In the genomic region with DNA sequence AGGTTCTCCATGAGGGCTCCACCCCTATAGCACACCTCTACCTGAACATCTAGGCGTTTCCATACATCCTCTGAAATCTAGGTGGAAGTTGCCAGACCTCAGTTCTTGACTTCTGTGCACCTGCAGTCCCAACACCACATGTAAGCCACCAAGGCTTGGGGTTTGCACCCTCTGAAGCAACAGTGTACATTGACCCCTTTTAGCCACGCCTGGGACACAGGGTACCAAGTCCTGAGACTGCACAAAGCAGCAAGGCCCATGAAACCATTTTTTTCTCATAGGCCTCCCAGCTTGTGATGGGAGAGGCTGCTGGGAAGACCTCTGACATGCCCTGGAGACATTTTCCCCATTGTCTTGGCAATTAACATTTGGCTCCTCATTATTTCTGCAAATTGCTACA, we compare ENCODE assay signal across 8 cellular contexts.
"Had no signal": no experiment of that assay in that cellular context is flagged by ENCODE, and none has a peak within 500 bp of the region (broad histone marks: within the 10 kb centered on the region; RNA-seq: fewer than 3 reads in every experiment).

No MANE protein-coding gene starts in this region.

- H3K9me3 Mint-ChIP-seq: HFFc6 had no signal

- H3K9ac ChIP-seq: GM23248 had no signal

- H3K27ac Mint-ChIP-seq: HFFc6, IgD-negative memory B cell had no signal

- H3K4me3 ChIP-seq: GM23248, HAP-1 had no signal

- H3K27me3 Mint-ChIP-seq: IgD-negative memory B cell had no signal

- ATAC-seq: HCT116 had no signal

- H3K9me3 ChIP-seq: HAP-1 had no signal

- DNase-seq: GM23248, GOT3, H7, HFFc6 had no signal

- H3K4me3 Mint-ChIP-seq: HFFc6, IgD-negative memory B cell had no signal

- H3K4me1 ChIP-seq: HAP-1 had no signal

- H3K27ac ChIP-seq: GM23248 had no signal

- FAIRE-seq: HTR-8/SVneo had no signal
